ENCODE assay signal across 8 cellular contexts in the genomic region with DNA sequence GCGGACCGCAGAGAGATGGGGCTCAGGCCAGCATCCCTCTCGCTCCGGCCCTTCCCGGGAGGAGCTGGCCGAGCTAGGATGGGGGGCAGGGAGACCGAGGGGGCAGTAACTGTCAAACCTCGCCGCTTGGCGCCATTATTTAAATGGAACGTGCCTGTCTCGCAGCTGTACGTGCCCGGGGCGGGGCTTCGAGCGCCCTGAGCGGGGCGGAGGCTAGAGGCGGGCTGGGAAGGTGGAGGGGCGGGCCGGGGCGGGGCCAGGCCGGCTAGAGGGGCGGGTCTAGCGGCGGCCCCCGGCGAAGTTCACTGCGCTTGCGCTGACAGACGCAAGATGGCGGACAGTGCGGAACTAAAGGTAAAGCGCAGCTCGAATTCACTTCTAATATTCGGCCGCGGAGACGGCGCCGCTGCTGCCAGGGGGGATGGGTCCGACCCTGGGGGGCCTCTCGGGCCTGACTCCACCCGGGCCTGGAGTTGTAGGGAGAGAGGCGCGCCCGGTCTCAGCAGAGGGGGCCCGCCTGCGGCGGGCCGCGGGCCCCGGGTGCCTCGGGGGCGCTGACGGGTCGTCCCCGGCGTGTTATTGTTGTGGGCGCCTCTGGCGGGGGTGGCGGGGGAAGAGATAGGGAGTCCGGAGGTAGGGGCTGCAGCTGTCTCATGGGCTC. TPM values are rescaled to one million over a fixed set of nuclear protein-coding genes. Genes with fewer than 3 reads are reported as not detected.
DNase-seq lines count a peak whose midpoint lies in the region; ATAC-seq and TF ChIP-seq lines count a peak whose summit lies in the region.

A gene (plus strand): TSS at position 319 of the 661 bp plus-strand sequence. CDS start 12 bp downstream, at position 331.

- H3K36me3 ChIP-seq in right atrium auricular region: no peaks in the 10 kb centered on the region
- no peaks in the 10 kb centered on the region for H3K36me3 ChIP-seq in psoas muscle (ENCODE audit: insufficient read depth in 1 of 2, low read depth in 1 of 2)
- H3K36me3 ChIP-seq in urinary bladder (ENCODE audit: insufficient read depth): no peaks in the 10 kb centered on the region

- H3K27ac ChIP-seq in right atrium auricular region (peak within 1 kb of the TSS; percentile 97), psoas muscle (peak within 1 kb of the TSS; percentile 90), urinary bladder (ENCODE audit: low read depth) (peak within 1 kb of the TSS; percentile 89)

- H3K27me3 ChIP-seq in right atrium auricular region (no peaks in the 10 kb centered on the region), psoas muscle (ENCODE audit: insufficient read depth in 3 of 3, low read length in 2 of 3) (no peaks in the 10 kb centered on the region)

- intact Hi-C loops in psoas muscle (cut with DNase I): loop anchor here (5.0 to 10.0 kb wide), 2 partner anchors 189 to 532 kb away; a partner anchor contains a TSS

- peak within 1 kb of the TSS; percentile 99 for H3K4me3 ChIP-seq in right atrium auricular region
- H3K4me3 ChIP-seq in psoas muscle: peak within 1 kb of the TSS; percentile 89
- H3K4me3 ChIP-seq in urinary bladder (ENCODE audit: low read depth, low read length): peak within 1 kb of the TSS; percentile 84

- peak; percentile 84 for ATAC-seq in GM18498 (IDR thresholded peaks at IDR 0.05; ENCODE audit: unreplicated experiment)
- ATAC-seq in HG02943 (IDR thresholded peaks at IDR 0.05; ENCODE audit: low read depth, unreplicated experiment): peak; percentile 74
- ATAC-seq in psoas muscle: peak; percentile 97 to 99 (median 98)

- WGBS in psoas muscle, 3 donors: 0 to 1% (median 1%) methylated on average over 52 to 64 of the region's 64 CpGs
- WGBS in urinary bladder: under 1% methylated on average over 64 of the region's 64 CpGs

- TF ChIP-seq CTCF in right atrium auricular region (IDR thresholded peaks at IDR 0.05) (no peak), psoas muscle (IDR thresholded peaks at IDR 0.05) (no peak)

- H3K4me1 ChIP-seq in right atrium auricular region (peaks cover 0 to 24% of the 10 kb centered on the region in 2 donors), psoas muscle (peaks cover 32% of the 10 kb centered on the region), urinary bladder (ENCODE audit: insufficient read depth) (no peaks in the 10 kb centered on the region)

- H3K9me3 ChIP-seq in right atrium auricular region: no peaks in the 10 kb centered on the region
- H3K9me3 ChIP-seq in psoas muscle: no peaks in the 10 kb centered on the region

- peak; percentile 50 for DNase-seq in NCI-H187 treated with DMSO at 0.1 percent for 48 hours (lab: John Stamatoyannopoulos, UW)
- peak; percentile 85 to 95 (median 91) for DNase-seq in T-helper 2 cell
- DNase-seq in anterior cingulate cortex (lab: John Stamatoyannopoulos, UW): peak; percentile 30 to 96 (median 91)
- DNase-seq in right atrium auricular region (ENCODE audit: low spot score): peak; percentile 90
- peak; percentile 95 to 98 for DNase-seq in psoas muscle

RNA-seq across cellular contexts. Expression of the gene that starts here (rescaled TPM):
- 10 to 100 TPM; 24.5 to 26.7 TPM for total RNA-seq in right atrium auricular region
- 10 to 100 TPM; 18.2 to 28.7 (median 20.8) TPM for total RNA-seq in psoas muscle
- polyA plus RNA-seq in psoas muscle: 10 to 100 TPM in 1 of 3 donors, 1 to 10 TPM in 2; 4.4 to 15.5 (median 5.0) TPM
- total RNA-seq in urinary bladder: 79.8 TPM
- 32.1 TPM for polyA plus RNA-seq in urinary bladder

Comparison
In these comparisons a context has a peak if more than half of its experiments do, and no peak if none do; other contexts are left out.
1. Peak in every context shown above with its lines: DNase-seq, ATAC-seq, H3K4me3 ChIP-seq and H3K27ac ChIP-seq.